ENCODE assay signal across 9 cellular contexts in the genomic region with DNA sequence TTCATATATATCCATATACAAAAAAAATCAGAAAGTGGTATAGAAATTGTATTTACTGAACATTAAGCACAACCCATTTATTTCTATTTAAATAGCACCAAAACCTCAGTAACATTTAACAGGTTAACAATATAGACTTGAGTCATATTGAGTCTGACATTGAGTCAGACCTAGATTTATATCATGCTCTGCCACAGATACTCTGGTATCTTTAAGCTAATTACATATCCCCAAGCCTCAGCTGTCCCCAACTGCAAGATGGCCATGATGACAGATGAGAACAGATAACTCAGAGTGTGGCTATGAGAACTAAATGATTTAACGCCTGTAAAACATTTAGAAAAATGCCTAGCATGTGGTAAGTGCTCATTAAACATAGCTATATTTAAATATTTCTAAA.
DNase-seq lines count a peak whose midpoint lies in the region; ATAC-seq and FAIRE-seq lines count a peak whose summit lies in the region.
"Had no signal": no experiment of that assay in that cellular context is flagged by ENCODE, and none has a peak within 500 bp of the region (broad histone marks: within the 10 kb centered on the region; RNA-seq: fewer than 3 reads in every experiment).

No MANE protein-coding gene starts in this region.

- no peak for FAIRE-seq in RCC 7860 (lab: Jason Lieb, UNC)

- H3K27ac Mint-ChIP-seq in stimulated activated naive CD8-positive, alpha-beta T cell treated with anti-CD3 and anti-CD28 coated beads, Interleukin-15, amount 100 ng/mL, for 72 hours: peak overlapping the region in 1 of 2 donors; percentile 79

- H3K4me1 Mint-ChIP-seq in stimulated activated naive CD8-positive, alpha-beta T cell treated with anti-CD3 and anti-CD28 coated beads, Interleukin-15, amount 100 ng/mL, for 72 hours: peaks cover 43% of the 10 kb centered on the region

- H3K27me3 Mint-ChIP-seq in stimulated activated naive CD8-positive, alpha-beta T cell treated with anti-CD3 and anti-CD28 coated beads, Interleukin-15, amount 100 ng/mL, for 72 hours: no peaks in the 10 kb centered on the region

- ATAC-seq in HG02588 (IDR thresholded peaks at IDR 0.05; ENCODE audit: unreplicated experiment) (peak; percentile 52), HG03565 (IDR thresholded peaks at IDR 0.05; ENCODE audit: unreplicated experiment) (peak; percentile 74)
- ATAC-seq in stimulated activated naive CD8-positive, alpha-beta T cell treated with anti-CD3 and anti-CD28 coated beads, Interleukin-15, amount 100 ng/mL, for 72 hours: peak; percentile 77

- peak; percentile 17 to 31 for DNase-seq in stimulated activated CD4-positive, alpha-beta T cell treated with anti-CD3 and anti-CD28 coated beads, Interleukin-2, amount 100 ng/mL, for 24 hours
- no peak for DNase-seq in stimulated activated CD4-positive, alpha-beta T cell treated with anti-CD3 and anti-CD28 coated beads, Interleukin-2, amount 100 ng/mL, for 48 hours
- peak; percentile 28 to 53 for DNase-seq in stimulated activated naive CD8-positive, alpha-beta T cell treated with anti-CD3 and anti-CD28 coated beads, Interleukin-15, amount 100 ng/mL, for 72 hours
- DNase-seq in CD1c-positive myeloid dendritic cell (ENCODE audit: extremely low spot score): no peak
- DNase-seq in RCC 7860 (ENCODE audit: low spot score): no peak
- no peak for DNase-seq in OCI-M1 (lab: John Stamatoyannopoulos, UW)

- no peaks in the 10 kb centered on the region for H3K9me3 Mint-ChIP-seq in stimulated activated naive CD8-positive, alpha-beta T cell treated with anti-CD3 and anti-CD28 coated beads, Interleukin-15, amount 100 ng/mL, for 72 hours
- H3K9me3 Mint-ChIP-seq: CD4-positive, alpha-beta memory T cell had no signal

- H3K4me3 Mint-ChIP-seq in stimulated activated naive CD8-positive, alpha-beta T cell treated with anti-CD3 and anti-CD28 coated beads, Interleukin-15, amount 100 ng/mL, for 72 hours: peak overlapping the region in 1 of 2 donors; percentile 69

Comparison
In these comparisons a context has a peak if more than half of its experiments do, and no peak if none do; other contexts are left out.
1. DNase-seq: peak in stimulated activated CD4-positive, alpha-beta T cell treated with anti-CD3 and anti-CD28 coated beads, Interleukin-2, amount 100 ng/mL, for 24 hours (2 of 2) and stimulated activated naive CD8-positive, alpha-beta T cell treated with anti-CD3 and anti-CD28 coated beads, Interleukin-15, amount 100 ng/mL, for 72 hours (2 of 2); none in stimulated activated CD4-positive, alpha-beta T cell treated with anti-CD3 and anti-CD28 coated beads, Interleukin-2, amount 100 ng/mL, for 48 hours (0 of 2), CD1c-positive myeloid dendritic cell (single experiment), RCC 7860 (single experiment) and OCI-M1 (single experiment).
2. Peak in every context shown above with its lines, with median percentiles within 50 percentile points of each other: ATAC-seq.